1 cellular context compared by ENCODE assay signal in genomic region chr13:42046448-42046847, GRCh38.
TF ChIP-seq lines count a peak whose summit lies in the region.

No MANE protein-coding gene starts in this region.

TF ChIP-seq in HCT116, 20 proteins besides CTCF, POLR2A, EP300 and RAD21 (continued from another document):
- TF ChIP-seq, protein P1, sequence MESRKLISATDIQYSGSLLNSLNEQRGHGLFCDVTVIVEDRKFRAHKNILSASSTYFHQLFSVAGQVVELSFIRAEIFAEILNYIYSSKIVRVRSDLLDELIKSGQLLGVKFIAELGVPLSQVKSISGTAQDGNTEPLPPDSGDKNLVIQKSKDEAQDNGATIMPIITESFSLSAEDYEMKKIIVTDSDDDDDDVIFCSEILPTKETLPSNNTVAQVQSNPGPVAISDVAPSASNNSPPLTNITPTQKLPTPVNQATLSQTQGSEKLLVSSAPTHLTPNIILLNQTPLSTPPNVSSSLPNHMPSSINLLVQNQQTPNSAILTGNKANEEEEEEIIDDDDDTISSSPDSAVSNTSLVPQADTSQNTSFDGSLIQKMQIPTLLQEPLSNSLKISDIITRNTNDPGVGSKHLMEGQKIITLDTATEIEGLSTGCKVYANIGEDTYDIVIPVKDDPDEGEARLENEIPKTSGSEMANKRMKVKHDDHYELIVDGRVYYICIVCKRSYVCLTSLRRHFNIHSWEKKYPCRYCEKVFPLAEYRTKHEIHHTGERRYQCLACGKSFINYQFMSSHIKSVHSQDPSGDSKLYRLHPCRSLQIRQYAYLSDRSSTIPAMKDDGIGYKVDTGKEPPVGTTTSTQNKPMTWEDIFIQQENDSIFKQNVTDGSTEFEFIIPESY (IDR thresholded peaks at IDR 0.05; ENCODE audit: extremely low read depth, insufficient replicate concordance, low read length): no peak
- TF ChIP-seq ZNF274 (IDR thresholded peaks at IDR 0.05; ENCODE audit: low read depth, low read length): no peak
- TF ChIP-seq REST (IDR thresholded peaks at IDR 0.05; ENCODE audit: low read depth): no peak
- TF ChIP-seq SRF (IDR thresholded peaks at IDR 0.05; ENCODE audit: low read depth): no peak
- no peak for TF ChIP-seq SIN3A (IDR thresholded peaks at IDR 0.05; ENCODE audit: low read depth)
- TF ChIP-seq FOSL1 (IDR thresholded peaks at IDR 0.05; ENCODE audit: low read depth): no peak
- no peak for TF ChIP-seq ELF1 (IDR thresholded peaks at IDR 0.05; ENCODE audit: borderline replicate concordance, low read depth)
- no peak for TF ChIP-seq SP1 (IDR thresholded peaks at IDR 0.05; ENCODE audit: low read depth)
- no peak for TF ChIP-seq POLR2AphosphoS5 (IDR thresholded peaks at IDR 0.05; ENCODE audit: low read depth, low read length)
- no peak for TF ChIP-seq CBX3 (IDR thresholded peaks at IDR 0.05; ENCODE audit: low read depth)
TF ChIP-seq in HCT116: peak in this region for 0.
